9 cellular contexts compared by ENCODE assay signal in the genomic region with DNA sequence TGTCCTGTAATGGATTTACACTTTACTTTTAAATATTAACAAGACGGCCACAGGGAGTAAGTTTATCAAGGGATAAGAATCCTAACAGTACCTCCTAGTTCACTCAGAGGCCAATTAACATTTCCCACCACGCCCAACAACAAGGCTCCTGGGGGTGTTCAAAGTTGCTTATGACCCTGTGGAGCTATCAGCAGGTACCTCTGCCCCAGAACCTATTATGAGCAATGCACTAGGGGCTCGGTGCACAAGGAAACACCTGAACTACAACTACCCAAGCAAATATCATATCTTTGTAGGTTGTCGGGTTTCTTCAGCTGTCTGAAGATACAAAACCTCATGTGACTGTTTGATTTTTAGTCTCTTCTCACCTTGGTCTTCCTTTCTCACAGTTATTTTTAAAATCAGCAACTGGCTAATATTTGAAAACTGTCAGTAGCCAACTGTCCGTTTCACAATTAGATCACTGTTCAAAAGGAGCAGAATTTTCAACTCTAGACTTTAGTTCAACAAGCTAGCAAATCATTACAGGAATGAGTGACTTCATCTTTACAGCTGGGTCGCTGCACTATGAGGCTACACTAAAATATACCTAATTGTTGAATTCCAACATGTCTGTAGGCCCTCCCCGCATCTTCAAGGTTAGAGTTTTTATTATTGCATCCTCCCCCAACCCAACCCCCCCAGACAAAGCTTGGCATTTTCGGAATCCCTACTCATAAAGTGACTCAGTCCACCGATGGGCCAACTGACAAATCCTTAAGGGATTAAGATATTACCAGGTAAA. TPM values are rescaled to one million over a fixed set of nuclear protein-coding genes. Genes with fewer than 3 reads are reported as not detected.
DNase-seq lines count a peak whose midpoint lies in the region; ATAC-seq and TF ChIP-seq lines count a peak whose summit lies in the region.
"Had no signal": no experiment of that assay in that cellular context is flagged by ENCODE, and none has a peak within 500 bp of the region (broad histone marks: within the 10 kb centered on the region; RNA-seq: fewer than 3 reads in every experiment).

No MANE protein-coding gene starts in this region.

- DNase-seq in WTC11 (ENCODE audit: low spot score) (no peak), osteocyte (ENCODE audit: extremely low spot score, unreplicated experiment) (no peak), pons (ENCODE audit: low spot score) (no peak), NCI-H524 (lab: John Stamatoyannopoulos, UW) (no peak), mesenteric fat pad (ENCODE audit: low spot score) (no peak), DMS79 treated with DMSO at 0.1 percent for 48 hours (lab: John Stamatoyannopoulos, UW) (no peak)

- POLR2A ChIA-PET in WTC11 (lab: Charles Lee) = no interaction called here

- CTCF ChIA-PET in WTC11 (lab: Charles Lee) = interaction anchor here (0.6 to 1.5 kb wide), 5 partner anchors 17 to 1346 kb away, joined by 3 to 5 read pairs (median 4); no protein-coding TSS in a partner anchor

- peak overlapping the region; percentile 67; the same call in 1 of the 2 replicates for H3K27ac Mint-ChIP-seq in WTC11
- H3K27ac Mint-ChIP-seq in osteocyte (ENCODE audit: unreplicated experiment) = peak overlapping the region; percentile 84

- H3K27me3 Mint-ChIP-seq in WTC11 (ENCODE audit: low read depth) = no peaks in the 10 kb centered on the region
- no peaks in the 10 kb centered on the region for H3K27me3 Mint-ChIP-seq in osteocyte (ENCODE audit: unreplicated experiment)
- H3K27me3 Mint-ChIP-seq: stimulated activated naive CD8-positive, alpha-beta T cell treated with anti-CD3 and anti-CD28 coated beads, Interleukin-15, Interleukin-2, amounts not matched to agents 100 ng/mL and 50 ng/mL, for 24 hours had no signal

- H3K4me3 Mint-ChIP-seq in WTC11 (no peak overlapping the region), osteocyte (ENCODE audit: unreplicated experiment) (no peak overlapping the region)

- H3K36me3 Mint-ChIP-seq in WTC11 (0 out of 2 replicates have a peak, but pooled peaks cover 2% of the 10 kb centered on the region), osteocyte (ENCODE audit: unreplicated experiment) (no peaks in the 10 kb centered on the region)

- peaks cover 82% of the 10 kb centered on the region for H3K4me1 Mint-ChIP-seq in WTC11
- H3K4me1 Mint-ChIP-seq in osteocyte (ENCODE audit: unreplicated experiment) = peaks cover 74% of the 10 kb centered on the region

- TF ChIP-seq CTCF in WTC11 (IDR thresholded peaks at IDR 0.05) (no peak), osteocyte (IDR thresholded peaks at IDR 0.05) (no peak)

- H3K9me3 Mint-ChIP-seq in WTC11 = no peaks in the 10 kb centered on the region
- no peaks in the 10 kb centered on the region for H3K9me3 Mint-ChIP-seq in osteocyte (ENCODE audit: unreplicated experiment)
- H3K9me3 Mint-ChIP-seq: stimulated activated naive CD8-positive, alpha-beta T cell treated with anti-CD3 and anti-CD28 coated beads, Interleukin-15, Interleukin-2, amounts not matched to agents 100 ng/mL and 50 ng/mL, for 24 hours had no signal

- ATAC-seq in GM18520 (IDR thresholded peaks at IDR 0.05; ENCODE audit: unreplicated experiment) = peak; percentile 36
- peak; percentile 52 for ATAC-seq in HG02943 (IDR thresholded peaks at IDR 0.05; ENCODE audit: low read depth, unreplicated experiment)
- no peak for ATAC-seq in WTC11

TF ChIP-seq in WTC11, 78 proteins besides CTCF, POLR2A, EP300 and RAD21:
- TF ChIP-seq, protein P1, sequence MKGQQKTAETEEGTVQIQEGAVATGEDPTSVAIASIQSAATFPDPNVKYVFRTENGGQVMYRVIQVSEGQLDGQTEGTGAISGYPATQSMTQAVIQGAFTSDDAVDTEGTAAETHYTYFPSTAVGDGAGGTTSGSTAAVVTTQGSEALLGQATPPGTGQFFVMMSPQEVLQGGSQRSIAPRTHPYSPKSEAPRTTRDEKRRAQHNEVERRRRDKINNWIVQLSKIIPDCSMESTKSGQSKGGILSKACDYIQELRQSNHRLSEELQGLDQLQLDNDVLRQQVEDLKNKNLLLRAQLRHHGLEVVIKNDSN (CRISPR knock-in tag; IDR thresholded peaks at IDR 0.05) = no peak
- 0 out of 2 replicates have a peak, but pooled peaks have one; percentile 25 for TF ChIP-seq GABPB1 (CRISPR knock-in tag; IDR thresholded peaks at IDR 0.05)

RNA-seq across cellular contexts. Expression of a gene that starts 38.1 kb away (rescaled TPM):
- total RNA-seq in WTC11 (2021) (62.4 to 71.5 TPM (median 69.4 TPM) in 3 replicates), osteocyte (45.4 TPM in 2 replicates), mesenteric fat pad (54.2 TPM)
